Comparison of ENCODE assay signal across 15 cellular contexts in the genomic region with DNA sequence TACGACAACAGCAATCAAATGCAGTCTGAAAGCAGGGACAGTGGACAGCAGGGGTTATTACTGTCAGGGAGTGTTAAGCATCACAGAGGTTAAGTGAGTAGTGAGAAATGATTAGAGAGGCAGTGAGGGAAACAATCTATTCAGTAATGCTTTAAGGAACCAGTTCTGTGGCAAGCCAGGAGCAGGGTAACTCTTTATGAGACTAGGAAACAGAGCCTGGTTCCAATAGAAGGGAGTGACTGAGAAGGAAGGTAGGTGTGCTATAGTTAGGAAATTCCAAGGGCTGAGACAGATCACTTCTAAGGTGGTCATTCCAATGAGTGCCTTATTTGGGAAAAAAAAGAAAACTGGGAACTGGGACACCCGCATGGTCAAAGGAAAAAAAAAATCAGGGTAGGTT. TPM values are rescaled to one million over a fixed set of nuclear protein-coding genes. Genes with fewer than 3 reads are reported as not detected.
DNase-seq lines count a peak whose midpoint lies in the region; ATAC-seq and TF ChIP-seq lines count a peak whose summit lies in the region.
"Had no signal": no experiment of that assay in that cellular context is flagged by ENCODE, and none has a peak within 500 bp of the region (broad histone marks: within the 10 kb centered on the region; RNA-seq: fewer than 3 reads in every experiment).

No MANE protein-coding gene starts in this region.

- ATAC-seq in stimulated activated naive CD8-positive, alpha-beta T cell treated with anti-CD3 and anti-CD28 coated beads, Interleukin-15, Interleukin-2, amounts not matched to agents 100 U/mL and 50 U/mL, for 24 hours, result no peak
- peak; percentile 45 for ATAC-seq in esophagus mucosa
- no peak for ATAC-seq in stimulated activated effector memory CD8-positive, alpha-beta T cell treated with anti-CD3 and anti-CD28 coated beads, Interleukin-12 subunit alpha, Interleukin-12 subunit beta, amount 100 ng/mL, for 72 hours

- peaks cover 6% of the 10 kb centered on the region for H3K36me3 Mint-ChIP-seq in stimulated activated naive CD8-positive, alpha-beta T cell treated with anti-CD3 and anti-CD28 coated beads, Interleukin-15, Interleukin-2, amounts not matched to agents 100 ng/mL and 50 ng/mL, for 24 hours (ENCODE audit: low read depth)
- H3K36me3 Mint-ChIP-seq in progenitor cell of endocrine pancreas (ENCODE audit: insufficient read depth) (no peaks in the 10 kb centered on the region), neural progenitor cell (peaks cover 8% of the 10 kb centered on the region)
- no peaks in the 10 kb centered on the region for H3K36me3 Mint-ChIP-seq in stimulated activated effector memory CD8-positive, alpha-beta T cell treated with anti-CD3 and anti-CD28 coated beads, Interleukin-12 subunit alpha, Interleukin-12 subunit beta, amount 100 ng/mL, for 72 hours
- H3K36me3 Mint-ChIP-seq: activated CD4-positive, alpha-beta memory T cell treated with anti-CD3 and anti-CD28 coated beads for 36 hours had no signal

- H3F3A ChIP-seq in neural progenitor cell (ENCODE audit: low read depth), result no peaks in the 10 kb centered on the region

- no peak overlapping the region for H3K4me3 Mint-ChIP-seq in stimulated activated naive CD8-positive, alpha-beta T cell treated with anti-CD3 and anti-CD28 coated beads, Interleukin-15, Interleukin-2, amounts not matched to agents 100 ng/mL and 50 ng/mL, for 24 hours
- no peak overlapping the region for H3K4me3 Mint-ChIP-seq in progenitor cell of endocrine pancreas (ENCODE audit: low read depth)
- H3K4me3 Mint-ChIP-seq in neural progenitor cell, result no peak overlapping the region
- no peak overlapping the region for H3K4me3 Mint-ChIP-seq in stimulated activated effector memory CD8-positive, alpha-beta T cell treated with anti-CD3 and anti-CD28 coated beads, Interleukin-12 subunit alpha, Interleukin-12 subunit beta, amount 100 ng/mL, for 72 hours
- H3K4me3 Mint-ChIP-seq: activated CD4-positive, alpha-beta memory T cell treated with anti-CD3 and anti-CD28 coated beads for 36 hours had no signal

- H4K20me1 ChIP-seq in neural progenitor cell (ENCODE audit: low read depth), result peaks cover 85% of the 10 kb centered on the region

- H3K4me1 ChIP-seq in neural progenitor cell, result peaks cover 23% of the 10 kb centered on the region

- no peak for TF ChIP-seq CTCF in progenitor cell of endocrine pancreas (IDR thresholded peaks at IDR 0.05; ENCODE audit: unreplicated experiment)
- no peak for TF ChIP-seq CTCF in neural progenitor cell (IDR thresholded peaks at IDR 0.05)

- no peaks in the 10 kb centered on the region for H3K36me3 ChIP-seq in neural progenitor cell
- H3K36me3 ChIP-seq: pancreas had no signal

- H3K4me2 ChIP-seq in neural progenitor cell, result no peak overlapping the region

- no peak overlapping the region for H2AFZ ChIP-seq in neural progenitor cell (replicated peaks)

- no peaks in the 10 kb centered on the region for H3K27me3 Mint-ChIP-seq in stimulated activated naive CD8-positive, alpha-beta T cell treated with anti-CD3 and anti-CD28 coated beads, Interleukin-15, Interleukin-2, amounts not matched to agents 100 ng/mL and 50 ng/mL, for 24 hours
- H3K27me3 Mint-ChIP-seq in progenitor cell of endocrine pancreas (no peaks in the 10 kb centered on the region), neural progenitor cell (ENCODE audit: insufficient read depth, low read depth) (no peaks in the 10 kb centered on the region)
- H3K27me3 Mint-ChIP-seq: activated CD4-positive, alpha-beta memory T cell treated with anti-CD3 and anti-CD28 coated beads for 36 hours had no signal

- no peak overlapping the region for H3K4me3 ChIP-seq in neural progenitor cell
- H3K4me3 ChIP-seq: pancreas had no signal

- H3K27me3 ChIP-seq in neural progenitor cell, result no peaks in the 10 kb centered on the region
- H3K27me3 ChIP-seq: pancreas had no signal

- H3K9ac ChIP-seq in neural progenitor cell, result no peak overlapping the region

- no peak for DNase-seq in stimulated activated naive CD8-positive, alpha-beta T cell treated with anti-CD3 and anti-CD28 coated beads, Interleukin-15, Interleukin-2, amounts not matched to agents 100 U/mL and 50 U/mL, for 24 hours
- DNase-seq in progenitor cell of endocrine pancreas (ENCODE audit: low spot score, unreplicated experiment) (no peak), KG1 (lab: John Stamatoyannopoulos, UW) (no peak), OCI-M2 (lab: John Stamatoyannopoulos, UW; ENCODE audit: unreplicated experiment) (no peak), neural progenitor cell (ENCODE audit: low spot score) (no peak)
- no peak for DNase-seq in stimulated activated effector memory CD8-positive, alpha-beta T cell treated with anti-CD3 and anti-CD28 coated beads, Interleukin-12 subunit alpha, Interleukin-12 subunit beta, amount 100 ng/mL, for 72 hours (ENCODE audit: low spot score in 2 of 2)
- DNase-seq: activated CD4-positive, alpha-beta memory T cell treated with anti-CD3 and anti-CD28 coated beads for 36 hours; GF-D8; NCI-H146; NCI-H446; pancreas; stimulated activated CD4-positive, alpha-beta T cell treated with anti-CD3 and anti-CD28 coated beads, Interleukin-12 subunit alpha, Interleukin-12 subunit beta, amount 100 ng/mL, for 4 hours had no signal

- H3K4me1 Mint-ChIP-seq in stimulated activated naive CD8-positive, alpha-beta T cell treated with anti-CD3 and anti-CD28 coated beads, Interleukin-15, Interleukin-2, amounts not matched to agents 100 ng/mL and 50 ng/mL, for 24 hours (ENCODE audit: low read depth), result peaks cover 93% of the 10 kb centered on the region
- H3K4me1 Mint-ChIP-seq in progenitor cell of endocrine pancreas (ENCODE audit: low read depth) (peaks cover 32% of the 10 kb centered on the region), neural progenitor cell (peaks cover 3% of the 10 kb centered on the region)
- H3K4me1 Mint-ChIP-seq in stimulated activated effector memory CD8-positive, alpha-beta T cell treated with anti-CD3 and anti-CD28 coated beads, Interleukin-12 subunit alpha, Interleukin-12 subunit beta, amount 100 ng/mL, for 72 hours, result peaks cover 51% of the 10 kb centered on the region

- peaks cover 6% of the 10 kb centered on the region for H3K9me3 ChIP-seq in neural progenitor cell (ENCODE audit: low read depth)
- H3K9me3 ChIP-seq: pancreas had no signal

- H3K27ac Mint-ChIP-seq in stimulated activated naive CD8-positive, alpha-beta T cell treated with anti-CD3 and anti-CD28 coated beads, Interleukin-15, Interleukin-2, amounts not matched to agents 100 ng/mL and 50 ng/mL, for 24 hours, result peak overlapping the region; percentile 53
- peak overlapping the region; percentile 11 for H3K27ac Mint-ChIP-seq in progenitor cell of endocrine pancreas
- no peak overlapping the region for H3K27ac Mint-ChIP-seq in neural progenitor cell
- no peak overlapping the region for H3K27ac Mint-ChIP-seq in stimulated activated effector memory CD8-positive, alpha-beta T cell treated with anti-CD3 and anti-CD28 coated beads, Interleukin-12 subunit alpha, Interleukin-12 subunit beta, amount 100 ng/mL, for 72 hours
- H3K27ac Mint-ChIP-seq: activated CD4-positive, alpha-beta memory T cell treated with anti-CD3 and anti-CD28 coated beads for 36 hours had no signal

- H3K79me2 ChIP-seq in neural progenitor cell (ENCODE audit: low read depth), result peaks cover 100% of the 10 kb centered on the region

- H3K27ac ChIP-seq in neural progenitor cell, result no peak overlapping the region
- H3K27ac ChIP-seq: HL-60, pancreas had no signal

- no peaks in the 10 kb centered on the region for H3K9me3 Mint-ChIP-seq in stimulated activated naive CD8-positive, alpha-beta T cell treated with anti-CD3 and anti-CD28 coated beads, Interleukin-15, Interleukin-2, amounts not matched to agents 100 ng/mL and 50 ng/mL, for 24 hours
- H3K9me3 Mint-ChIP-seq in progenitor cell of endocrine pancreas (ENCODE audit: low read depth) (no peaks in the 10 kb centered on the region), neural progenitor cell (peaks cover 18% of the 10 kb centered on the region)
- no peaks in the 10 kb centered on the region for H3K9me3 Mint-ChIP-seq in stimulated activated effector memory CD8-positive, alpha-beta T cell treated with anti-CD3 and anti-CD28 coated beads, Interleukin-12 subunit alpha, Interleukin-12 subunit beta, amount 100 ng/mL, for 72 hours
- H3K9me3 Mint-ChIP-seq: activated CD4-positive, alpha-beta memory T cell treated with anti-CD3 and anti-CD28 coated beads for 36 hours had no signal

RNA-seq across cellular contexts. Expression of a gene that starts 15.0 kb away (rescaled TPM):
- total RNA-seq in esophagus mucosa (32.2 TPM), progenitor cell of endocrine pancreas (82.3 and 85.2 TPM in 2 replicates), neural progenitor cell (ENCODE audit: low replicate concordance) (99.5 and 134 TPM in 2 replicates)

Comparison
In these comparisons a context has a peak if more than half of its experiments do, and no peak if none do; other contexts are left out.
1. H3K27ac Mint-ChIP-seq: peak in stimulated activated naive CD8-positive, alpha-beta T cell treated with anti-CD3 and anti-CD28 coated beads, Interleukin-15, Interleukin-2, amounts not matched to agents 100 ng/mL and 50 ng/mL, for 24 hours (single experiment) and progenitor cell of endocrine pancreas (single experiment); none in neural progenitor cell (single experiment) and stimulated activated effector memory CD8-positive, alpha-beta T cell treated with anti-CD3 and anti-CD28 coated beads, Interleukin-12 subunit alpha, Interleukin-12 subunit beta, amount 100 ng/mL, for 72 hours (single experiment).